Comparison of ENCODE assay signal across 22 cellular contexts in genomic region chr22:45204751-45205623, GRCh38.
"Had no signal": no experiment of that assay in that cellular context is flagged by ENCODE, and none has a peak within 500 bp of the region (broad histone marks: within the 10 kb centered on the region; RNA-seq: fewer than 3 reads in every experiment).

No MANE protein-coding gene starts in this region.

- H3K27me3 Mint-ChIP-seq: activated naive CD8-positive, alpha-beta T cell had no signal

- H3K79me2 ChIP-seq: parathyroid adenoma had no signal

- FAIRE-seq: frontal cortex, TTC549 had no signal

- H3K9me3 Mint-ChIP-seq: WTC11 had no signal

- H2AFZ ChIP-seq: parathyroid adenoma had no signal

- H3K27me3 ChIP-seq: brain microvascular endothelial cell, heart left ventricle, stomach had no signal

- H3K27ac ChIP-seq: brain microvascular endothelial cell, heart left ventricle, parathyroid adenoma, stomach, thoracic aorta had no signal

- H3K4me3 Mint-ChIP-seq: activated CD8-positive, alpha-beta T cell treated with anti-CD3 and anti-CD28 coated beads, Interleukin-2, amount 10 ng/mL, durations not matched to agents 7 days and 5 days; activated naive CD8-positive, alpha-beta T cell; WTC11 had no signal

- ATAC-seq: activated CD8-positive, alpha-beta T cell treated with anti-CD3 and anti-CD28 coated beads, Interleukin-2, amount 10 ng/mL, durations not matched to agents 7 days and 5 days; heart left ventricle; left cardiac atrium; WTC11 had no signal

- H3K36me3 Mint-ChIP-seq: WTC11 had no signal

- H3K27ac Mint-ChIP-seq: activated naive CD8-positive, alpha-beta T cell; WTC11 had no signal

- H3K9me3 ChIP-seq: heart left ventricle, stomach, thoracic aorta had no signal

- H3K4me3 ChIP-seq: heart left ventricle, lung, stomach, thoracic aorta had no signal

- DNase-seq: activated CD4-positive, alpha-beta T cell treated with anti-CD3 and anti-CD28 coated beads for 48 hours; activated CD8-positive, alpha-beta memory T cell treated with anti-CD3 and anti-CD28 coated beads, Interleukin-2, amount 50 U/mL, for 4 hours; activated CD8-positive, alpha-beta T cell treated with anti-CD3 and anti-CD28 coated beads, Interleukin-2, amount 10 ng/mL, durations not matched to agents 7 days and 5 days; activated gamma-delta T cell treated with Interleukin-2 at 50 U/mL for 16 hours; activated T-cell treated with anti-CD3 and anti-CD28 coated beads, Interleukin-2, amount 50 U/mL, for 48 hours; amygdala; brain microvascular endothelial cell; dermis blood vessel endothelial cell; heart left ventricle; left cardiac atrium; midbrain; stimulated activated CD4-positive, alpha-beta T cell treated with anti-CD3 and anti-CD28 coated beads, Interleukin-4, amount 100 ng/mL, for 4 hours; stimulated activated CD8-positive, alpha-beta memory T cell treated with anti-CD3 and anti-CD28 coated beads, Interleukin-4, amount 100 ng/mL, for 48 hours; stomach; T-helper 2 cell had no signal

- H3K9ac ChIP-seq: parathyroid adenoma had no signal
